Comparison of ENCODE assay signal across 1 cellular context in genomic region chr11:49377978-49378377, GRCh38.
A peak's percentile ranks its signal among the peaks of the same experiment; 100 is the strongest.
TF ChIP-seq lines count a peak whose summit lies in the region.

No MANE protein-coding gene starts in this region.

TF ChIP-seq in liver, 16 proteins besides CTCF, POLR2A, EP300 and RAD21 (continued from another document):
- TF ChIP-seq REST (IDR thresholded peaks at IDR 0.05) = peak; percentile 4
TF ChIP-seq in liver: peak in this region for 1.
